18 cellular contexts compared by ENCODE assay signal in the genomic region with DNA sequence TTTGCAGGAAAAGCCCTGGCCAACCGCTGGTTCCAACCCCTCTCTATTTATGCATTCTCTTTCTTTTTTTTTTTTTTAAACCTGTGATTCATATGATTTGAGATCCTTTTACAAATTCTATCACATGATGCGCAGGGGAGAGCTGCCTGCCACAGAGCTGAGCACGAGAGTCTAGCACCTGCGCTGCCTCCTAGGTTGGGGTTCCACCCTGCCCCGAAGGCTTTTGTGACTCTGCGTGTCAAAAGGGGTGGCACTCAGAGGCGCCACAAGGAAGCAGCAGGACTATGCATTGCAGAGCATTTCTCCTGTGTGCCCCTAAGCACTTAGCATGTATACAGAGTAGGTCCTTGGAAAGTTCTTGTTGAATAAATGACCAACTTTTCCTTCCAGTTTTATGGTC. TPM values are rescaled to one million over a fixed set of nuclear protein-coding genes. Genes with fewer than 3 reads are reported as not detected.
DNase-seq lines count a peak whose midpoint lies in the region.
"Had no signal": no experiment of that assay in that cellular context is flagged by ENCODE, and none has a peak within 500 bp of the region (broad histone marks: within the 10 kb centered on the region; RNA-seq: fewer than 3 reads in every experiment).

No MANE protein-coding gene starts in this region.

- no peaks in the 10 kb centered on the region for H3K27me3 ChIP-seq in HAP-1 (ENCODE audit: low read depth)
- H3K27me3 ChIP-seq: BLaER1 had no signal

- in situ Hi-C loops in HAP-1 (cut with MboI; ENCODE audit: low sequenced_read_pairs), result no loop called here

- CTCF ChIA-PET in activated naive CD4-positive, alpha-beta T cell treated with anti-CD3 and anti-CD28 coated beads for 36 hours (lab: Charles Lee), result no interaction called here

- H3K4me3 ChIP-seq in HAP-1, result no peak overlapping the region
- H3K4me3 ChIP-seq: BLaER1, GM12878 had no signal

- H3K4me1 ChIP-seq in HAP-1, result peaks cover 7% of the 10 kb centered on the region

- H3K4me1 Mint-ChIP-seq in activated naive CD4-positive, alpha-beta T cell treated with anti-CD3 and anti-CD28 coated beads for 36 hours (ENCODE audit: low read depth), result no peaks in the 10 kb centered on the region
- peaks cover 7% of the 10 kb centered on the region for H3K4me1 Mint-ChIP-seq in activated T-helper 2 cell treated with anti-CD3 and anti-CD28 coated beads, Interferon-gamma antibody, Interleukin-2, Interleukin-4, amounts not matched to agents 10 μg/mL and 5 μg/mL and 100 μg/mL, durations not matched to agents 14 hours and 24 hours and 36 hours (ENCODE audit: low read depth)

- no peak overlapping the region for H3K4me3 Mint-ChIP-seq in activated naive CD4-positive, alpha-beta T cell treated with anti-CD3 and anti-CD28 coated beads for 36 hours
- H3K4me3 Mint-ChIP-seq in activated T-helper 2 cell treated with anti-CD3 and anti-CD28 coated beads, Interferon-gamma antibody, Interleukin-2, Interleukin-4, amounts not matched to agents 10 μg/mL and 5 μg/mL and 100 μg/mL, durations not matched to agents 14 hours and 24 hours and 36 hours (ENCODE audit: low read depth), result no peak overlapping the region
- H3K4me3 Mint-ChIP-seq: CD14-positive monocyte; CD8-positive, alpha-beta T cell had no signal

- peaks cover 47% of the 10 kb centered on the region for H3K36me3 ChIP-seq in HAP-1 (replicated peaks)

- no peak overlapping the region for H3K27ac Mint-ChIP-seq in activated naive CD4-positive, alpha-beta T cell treated with anti-CD3 and anti-CD28 coated beads for 36 hours
- H3K27ac Mint-ChIP-seq in activated T-helper 2 cell treated with anti-CD3 and anti-CD28 coated beads, Interferon-gamma antibody, Interleukin-2, Interleukin-4, amounts not matched to agents 10 μg/mL and 5 μg/mL and 100 μg/mL, durations not matched to agents 14 hours and 24 hours and 36 hours, result no peak overlapping the region
- H3K27ac Mint-ChIP-seq: CD14-positive monocyte; CD8-positive, alpha-beta T cell had no signal

- intact Hi-C loops in activated naive CD4-positive, alpha-beta T cell treated with anti-CD3 and anti-CD28 coated beads for 36 hours (cut with micrococcal nuclease), result no loop called here
- intact Hi-C loops in activated T-helper 2 cell treated with anti-CD3 and anti-CD28 coated beads, Interferon-gamma antibody, Interleukin-2, Interleukin-4, amounts not matched to agents 10 μg/mL and 5 μg/mL and 100 μg/mL, durations not matched to agents 14 hours and 24 hours and 36 hours (cut with micrococcal nuclease), result no loop called here
- intact Hi-C loops in posterior vena cava (cut with DNase I), result no loop called here

- no peaks in the 10 kb centered on the region for H3K9me3 Mint-ChIP-seq in activated naive CD4-positive, alpha-beta T cell treated with anti-CD3 and anti-CD28 coated beads for 36 hours
- no peaks in the 10 kb centered on the region for H3K9me3 Mint-ChIP-seq in activated T-helper 2 cell treated with anti-CD3 and anti-CD28 coated beads, Interferon-gamma antibody, Interleukin-2, Interleukin-4, amounts not matched to agents 10 μg/mL and 5 μg/mL and 100 μg/mL, durations not matched to agents 14 hours and 24 hours and 36 hours
- H3K9me3 Mint-ChIP-seq: CD8-positive, alpha-beta T cell had no signal

- H3K9me3 ChIP-seq in HAP-1, result no peaks in the 10 kb centered on the region
- H3K9me3 ChIP-seq: BLaER1 had no signal

- no peaks in the 10 kb centered on the region for H3K27me3 Mint-ChIP-seq in activated naive CD4-positive, alpha-beta T cell treated with anti-CD3 and anti-CD28 coated beads for 36 hours (ENCODE audit: low read depth)
- H3K27me3 Mint-ChIP-seq in activated T-helper 2 cell treated with anti-CD3 and anti-CD28 coated beads, Interferon-gamma antibody, Interleukin-2, Interleukin-4, amounts not matched to agents 10 μg/mL and 5 μg/mL and 100 μg/mL, durations not matched to agents 14 hours and 24 hours and 36 hours (ENCODE audit: low read depth), result no peaks in the 10 kb centered on the region

- H3K36me3 Mint-ChIP-seq in activated naive CD4-positive, alpha-beta T cell treated with anti-CD3 and anti-CD28 coated beads for 36 hours (ENCODE audit: low read depth), result peaks cover 60% of the 10 kb centered on the region
- H3K36me3 Mint-ChIP-seq in activated T-helper 2 cell treated with anti-CD3 and anti-CD28 coated beads, Interferon-gamma antibody, Interleukin-2, Interleukin-4, amounts not matched to agents 10 μg/mL and 5 μg/mL and 100 μg/mL, durations not matched to agents 14 hours and 24 hours and 36 hours (ENCODE audit: low read depth), result peaks cover 83% of the 10 kb centered on the region

- DNase-seq in activated naive CD4-positive, alpha-beta T cell treated with anti-CD3 and anti-CD28 coated beads for 36 hours, result peak; percentile 2
- DNase-seq in activated naive CD4-positive, alpha-beta T cell treated with anti-CD3 and anti-CD28 coated beads, Interleukin-2, amount 50 U/mL, for 16 hours, result no peak
- peak; percentile 3 for DNase-seq in activated T-helper 2 cell treated with anti-CD3 and anti-CD28 coated beads, Interferon-gamma antibody, Interleukin-2, Interleukin-4, amounts not matched to agents 10 μg/mL and 5 μg/mL and 100 μg/mL, durations not matched to agents 14 hours and 24 hours and 36 hours (ENCODE audit: low spot score)
- peak; percentile 64 for DNase-seq in posterior vena cava (ENCODE audit: low spot score)
- DNase-seq in activated CD4-positive, CD25-positive, alpha-beta regulatory T cell (lab: John Stamatoyannopoulos, UW), result no peak
- DNase-seq in amygdala (lab: John Stamatoyannopoulos, UW), result no peak
- no peak for DNase-seq in HAP-1 (ENCODE audit: low spot score in 2 of 2)
- DNase-seq: 8988T, Calu3, DMS79 treated with DMSO at 0.1 percent for 48 hours, HCEC 1CT, IMR-90 had no signal

RNA-seq across cellular contexts. Expression of a gene that starts 17.3 kb away (rescaled TPM):
- total RNA-seq in activated naive CD4-positive, alpha-beta T cell treated with anti-CD3 and anti-CD28 coated beads for 36 hours, result under 1 TPM; 0.05 to 0.15 TPM
- total RNA-seq in activated T-helper 2 cell treated with anti-CD3 and anti-CD28 coated beads, Interferon-gamma antibody, Interleukin-2, Interleukin-4, amounts not matched to agents 10 μg/mL and 5 μg/mL and 100 μg/mL, durations not matched to agents 14 hours and 24 hours and 36 hours, result 0.07 and 0.14 TPM in 2 replicates
- total RNA-seq in posterior vena cava, result 1 to 10 TPM in 1 of 2 donors, under 1 TPM in 1; 0.24 to 3.0 TPM
- total RNA-seq: CD8-positive, alpha-beta T cell had no signal

RNA-seq across cellular contexts. Expression of a gene that starts 22.1 kb away (rescaled TPM):
- 10 to 100 TPM; 46.4 to 46.7 TPM for total RNA-seq in activated naive CD4-positive, alpha-beta T cell treated with anti-CD3 and anti-CD28 coated beads for 36 hours
- total RNA-seq in activated T-helper 2 cell treated with anti-CD3 and anti-CD28 coated beads, Interferon-gamma antibody, Interleukin-2, Interleukin-4, amounts not matched to agents 10 μg/mL and 5 μg/mL and 100 μg/mL, durations not matched to agents 14 hours and 24 hours and 36 hours, result 98.6 and 102 TPM in 2 replicates
- total RNA-seq in posterior vena cava, result 10 to 100 TPM in 1 of 2 donors, 1 to 10 TPM in 1; 8.6 to 11.5 TPM

RNA-seq across cellular contexts. Expression of a gene that starts 55.6 kb away (rescaled TPM):
- total RNA-seq in activated naive CD4-positive, alpha-beta T cell treated with anti-CD3 and anti-CD28 coated beads for 36 hours, result not detected
- not detected in 2 replicates for total RNA-seq in activated T-helper 2 cell treated with anti-CD3 and anti-CD28 coated beads, Interferon-gamma antibody, Interleukin-2, Interleukin-4, amounts not matched to agents 10 μg/mL and 5 μg/mL and 100 μg/mL, durations not matched to agents 14 hours and 24 hours and 36 hours
- total RNA-seq in posterior vena cava, result 10 to 100 TPM in 1 of 2 donors, 1 to 10 TPM in 1; 9.6 to 10.7 TPM
- total RNA-seq: A673; CD8-positive, alpha-beta T cell; GM12878; H1 had no signal

Comparison
In these comparisons a context has a peak if more than half of its experiments do, and no peak if none do; other contexts are left out.
1. DNase-seq: peak in activated naive CD4-positive, alpha-beta T cell treated with anti-CD3 and anti-CD28 coated beads for 36 hours (single experiment), activated T-helper 2 cell treated with anti-CD3 and anti-CD28 coated beads, Interferon-gamma antibody, Interleukin-2, Interleukin-4, amounts not matched to agents 10 μg/mL and 5 μg/mL and 100 μg/mL, durations not matched to agents 14 hours and 24 hours and 36 hours (single experiment) and posterior vena cava (single experiment); none in activated naive CD4-positive, alpha-beta T cell treated with anti-CD3 and anti-CD28 coated beads, Interleukin-2, amount 50 U/mL, for 16 hours (single experiment), activated CD4-positive, CD25-positive, alpha-beta regulatory T cell (0 of 4), amygdala (0 of 56) and HAP-1 (0 of 2).
2. RNA of a gene that starts 55.6 kb away (total RNA-seq): 9.6 to 10.7 TPM in posterior vena cava; not detected in activated naive CD4-positive, alpha-beta T cell treated with anti-CD3 and anti-CD28 coated beads for 36 hours and not detected in activated T-helper 2 cell treated with anti-CD3 and anti-CD28 coated beads, Interferon-gamma antibody, Interleukin-2, Interleukin-4, amounts not matched to agents 10 μg/mL and 5 μg/mL and 100 μg/mL, durations not matched to agents 14 hours and 24 hours and 36 hours; every median in the first group is over 10 times any median in the second.